10 cellular contexts compared by ENCODE assay signal in genomic region chr17:72602517-72603345, GRCh38.
DNase-seq lines count a peak whose midpoint lies in the region; ATAC-seq and TF ChIP-seq lines count a peak whose summit lies in the region.
"Had no signal": no experiment of that assay in that cellular context is flagged by ENCODE, and none has a peak within 500 bp of the region (broad histone marks: within the 10 kb centered on the region; RNA-seq: fewer than 3 reads in every experiment).

No MANE protein-coding gene starts in this region.

- no peak overlapping the region for H3K27ac Mint-ChIP-seq in activated CD8-positive, alpha-beta memory T cell treated with anti-CD3 and anti-CD28 coated beads, Interleukin-2, amount 10 ng/mL, durations not matched to agents 7 days and 5 days

- DNase-seq in AG20443 (ENCODE audit: low spot score) = peak; percentile 75
- peak in 1 of 2 experiments; percentile 53 for DNase-seq in SJSA1 (ENCODE audit: low read depth in 1 of 2, low spot score in 2 of 2)
- no peak for DNase-seq in stimulated activated CD4-positive, alpha-beta T cell treated with anti-CD3 and anti-CD28 coated beads, Interleukin-4, amount 100 ng/mL, for 4 hours
- DNase-seq in dedifferentiated amniotic fluid mesenchymal stem cell (ENCODE audit: extremely low spot score) = no peak
- no peak for DNase-seq in activated CD8-positive, alpha-beta memory T cell treated with anti-CD3 and anti-CD28 coated beads, Interleukin-2, amount 10 ng/mL, durations not matched to agents 7 days and 5 days
- no peak for DNase-seq in esophagus muscularis mucosa (ENCODE audit: extremely low spot score)
- DNase-seq: NCI-H1436 had no signal

- no peak overlapping the region for H3K27ac ChIP-seq in HEK293 (ENCODE audit: extremely low read depth, low read depth, low read length)
- peak overlapping the region; percentile 37 for H3K27ac ChIP-seq in SJSA1
- H3K27ac ChIP-seq in iPS-20b (ENCODE audit: low read length) = no peak overlapping the region
- H3K27ac ChIP-seq in esophagus muscularis mucosa (replicated peaks in 1 of 4) = no peak overlapping the region
- H3K27ac ChIP-seq: parathyroid adenoma had no signal

- no peak for ATAC-seq in activated CD8-positive, alpha-beta memory T cell treated with anti-CD3 and anti-CD28 coated beads, Interleukin-2, amount 10 ng/mL, durations not matched to agents 7 days and 5 days

- no peak overlapping the region for H3K4me3 Mint-ChIP-seq in activated CD8-positive, alpha-beta memory T cell treated with anti-CD3 and anti-CD28 coated beads, Interleukin-2, amount 10 ng/mL, durations not matched to agents 7 days and 5 days

- peaks cover 35% of the 10 kb centered on the region for H3K27me3 Mint-ChIP-seq in activated CD8-positive, alpha-beta memory T cell treated with anti-CD3 and anti-CD28 coated beads, Interleukin-2, amount 10 ng/mL, durations not matched to agents 7 days and 5 days

- CTCF ChIA-PET in HEK293 (lab: Yijun Ruan, JAX) = interaction anchor here (0.7 to 1.7 kb wide), 5 partner anchors 8 to 114 kb away, joined by 3 to 5 read pairs (median 3); no protein-coding TSS in a partner anchor
- CTCF ChIA-PET in activated CD8-positive, alpha-beta memory T cell treated with anti-CD3 and anti-CD28 coated beads, Interleukin-2, amount 10 ng/mL, durations not matched to agents 7 days and 5 days (lab: Charles Lee) = interaction anchor here (1.5 to 2.3 kb wide), 2 partner anchors 46 to 124 kb away, joined by 4 to 5 read pairs; no protein-coding TSS in a partner anchor

- no peaks in the 10 kb centered on the region for H3K9me3 ChIP-seq in HEK293 (ENCODE audit: control insufficient read depth, insufficient read depth, low read depth, low read length)
- H3K9me3 ChIP-seq in SJSA1 (replicated peaks) = peaks cover 3% of the 10 kb centered on the region; the same call in 1 of the 2 replicates
- H3K9me3 ChIP-seq in iPS-20b (ENCODE audit: insufficient read depth, low read depth, low read length) = peaks cover 4% of the 10 kb centered on the region; the same call in 1 of the 2 replicates
- peaks cover 0 to 7% (median 4%) of the 10 kb centered on the region in 4 donors for H3K9me3 ChIP-seq in esophagus muscularis mucosa

- intact Hi-C loops in esophagus muscularis mucosa (cut with DNase I) = no loop called here

- H3K36me3 Mint-ChIP-seq in activated CD8-positive, alpha-beta memory T cell treated with anti-CD3 and anti-CD28 coated beads, Interleukin-2, amount 10 ng/mL, durations not matched to agents 7 days and 5 days = no peaks in the 10 kb centered on the region

- no peak for TF ChIP-seq POLR2A in esophagus muscularis mucosa (IDR thresholded peaks at IDR 0.05; ENCODE audit: low read depth)

- H3K9me3 Mint-ChIP-seq in activated CD8-positive, alpha-beta memory T cell treated with anti-CD3 and anti-CD28 coated beads, Interleukin-2, amount 10 ng/mL, durations not matched to agents 7 days and 5 days (ENCODE audit: low read depth) = peaks cover 8% of the 10 kb centered on the region

- H3K27me3 ChIP-seq in SJSA1 (replicated peaks) = no peaks in the 10 kb centered on the region
- no peaks in the 10 kb centered on the region; the same call in 1 of the 2 replicates for H3K27me3 ChIP-seq in iPS-20b (ENCODE audit: insufficient read depth, low read length)
- peaks cover 0 to 51% (median 2%) of the 10 kb centered on the region in 4 donors for H3K27me3 ChIP-seq in esophagus muscularis mucosa

- no peak overlapping the region for H3K9ac ChIP-seq in iPS-20b (ENCODE audit: low read depth, low read length)
- H3K9ac ChIP-seq: parathyroid adenoma had no signal

- H3K36me3 ChIP-seq in HEK293 (ENCODE audit: control insufficient read depth in 2 of 2, insufficient read depth in 1 of 2, low read length in 2 of 2) (no peaks in the 10 kb centered on the region), SJSA1 (no peaks in the 10 kb centered on the region), iPS-20b (ENCODE audit: insufficient read depth, low read depth, low read length) (no peaks in the 10 kb centered on the region), esophagus muscularis mucosa (no peaks in the 10 kb centered on the region)

- POLR2A ChIA-PET in HEK293 (lab: Yijun Ruan, JAX) = interaction anchor here (0.6 to 5.2 kb wide), 2 partner anchors 11 to 351 kb away, joined by 3 to 33 read pairs; no protein-coding TSS in a partner anchor

- H3K4me1 ChIP-seq in HEK293 (ENCODE audit: control insufficient read depth, insufficient read depth, low read length) (no peaks in the 10 kb centered on the region), SJSA1 (replicated peaks) (peaks cover 42% of the 10 kb centered on the region), iPS-20b (ENCODE audit: insufficient read depth, low read length) (peaks cover 10% of the 10 kb centered on the region), esophagus muscularis mucosa (no peaks in the 10 kb centered on the region)
- H3K4me1 ChIP-seq: parathyroid adenoma had no signal

- H3K4me3 ChIP-seq in HEK293 (ENCODE audit: low read depth, low read length) (no peak overlapping the region), SJSA1 (no peak overlapping the region), iPS-20b (ENCODE audit: low read length) (peak overlapping the region; percentile 26; the same call in 1 of the 2 replicates), esophagus muscularis mucosa (no peak overlapping the region)

- no peak for TF ChIP-seq EP300 in esophagus muscularis mucosa (IDR thresholded peaks at IDR 0.05)

- H3K4me1 Mint-ChIP-seq in activated CD8-positive, alpha-beta memory T cell treated with anti-CD3 and anti-CD28 coated beads, Interleukin-2, amount 10 ng/mL, durations not matched to agents 7 days and 5 days = no peaks in the 10 kb centered on the region

- WGBS in esophagus muscularis mucosa = 50% methylated on average over 11 of the region's 11 CpGs

- TF ChIP-seq CTCF in HEK293 (tag by site-specific recombination; IDR thresholded peaks at IDR 0.05) (no peak), esophagus muscularis mucosa (IDR thresholded peaks at IDR 0.05) (no peak)

TF ChIP-seq in HEK293, 187 proteins besides CTCF, POLR2A, EP300 and RAD21:
- no peak for TF ChIP-seq ZNF664 (tag by site-specific recombination; IDR thresholded peaks at IDR 0.05)
- peak; percentile 33; the same call in 1 of the 2 replicates for TF ChIP-seq ZFHX2 (tag by site-specific recombination; conservative IDR thresholded peaks at IDR 0.05)
- no peak for TF ChIP-seq ZNF366 (tag by site-specific recombination; conservative IDR thresholded peaks at IDR 0.05)
- TF ChIP-seq EGR2 (tag by site-specific recombination; IDR thresholded peaks at IDR 0.05; ENCODE audit: low read depth) = peak; percentile 51
- no peak for TF ChIP-seq TSHZ1 (tag by site-specific recombination; IDR thresholded peaks at IDR 0.05; ENCODE audit: borderline replicate concordance)
- no peak for TF ChIP-seq KLF17 (tag by site-specific recombination; IDR thresholded peaks at IDR 0.05)
- TF ChIP-seq ZNF133 (tag by site-specific recombination; IDR thresholded peaks at IDR 0.05) = no peak
- no peak for TF ChIP-seq ZBTB20 (tag by site-specific recombination; IDR thresholded peaks at IDR 0.05)
TF ChIP-seq in HEK293: peak in this region for 2.
